11 cellular contexts compared by ENCODE assay signal in the genomic region with DNA sequence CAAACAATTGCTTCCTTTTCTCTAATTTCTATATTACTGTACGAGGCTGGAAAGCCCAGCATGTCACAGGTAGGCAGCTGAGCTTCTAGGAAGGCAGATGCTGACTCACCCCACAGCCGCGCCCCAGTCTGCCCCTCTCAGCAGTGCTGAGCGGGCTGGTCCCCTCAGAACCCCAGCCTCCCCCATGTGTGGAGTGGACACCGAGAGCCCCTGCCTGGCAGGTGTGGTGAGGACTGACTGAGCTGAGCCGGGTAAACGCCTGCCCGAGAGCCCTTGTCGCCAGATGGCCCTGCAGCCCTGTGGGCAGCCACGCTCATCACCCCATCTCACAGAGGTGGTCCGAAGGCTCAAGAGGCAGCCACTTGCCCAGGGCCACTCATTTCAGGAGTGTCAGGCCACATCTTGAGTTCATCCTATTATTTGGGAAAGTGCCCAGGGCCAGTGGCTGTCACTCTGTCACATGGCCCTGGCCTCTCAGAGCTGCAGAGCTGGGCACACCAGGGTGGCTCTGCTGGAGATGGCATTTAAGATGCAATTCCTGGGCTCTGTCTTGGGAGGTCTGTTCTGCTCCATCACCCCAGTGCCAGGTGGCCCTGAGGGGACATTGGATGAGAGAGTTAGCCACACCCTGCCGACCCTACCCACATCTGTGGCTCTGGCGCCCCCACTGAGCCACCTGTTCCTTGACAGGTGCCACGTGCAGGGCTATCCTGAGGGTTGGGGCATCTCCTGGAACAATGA. TPM values are rescaled to one million over a fixed set of nuclear protein-coding genes. Genes with fewer than 3 reads are reported as not detected.
DNase-seq lines count a peak whose midpoint lies in the region; ATAC-seq and TF ChIP-seq lines count a peak whose summit lies in the region.
"Had no signal": no experiment of that assay in that cellular context is flagged by ENCODE, and none has a peak within 500 bp of the region (broad histone marks: within the 10 kb centered on the region; RNA-seq: fewer than 3 reads in every experiment).

No MANE protein-coding gene starts in this region.

- H3K4me3 ChIP-seq in BLaER1, result no peak overlapping the region
- H3K4me3 ChIP-seq in NT2/D1 (ENCODE audit: insufficient read length, low read depth), result no peak overlapping the region
- no peak overlapping the region for H3K4me3 ChIP-seq in testis
- H3K4me3 ChIP-seq: heart right ventricle had no signal

- H3K4me1 Mint-ChIP-seq in activated T-helper 2 cell treated with anti-CD3 and anti-CD28 coated beads, Interferon-gamma antibody, Interleukin-2, Interleukin-4, amounts not matched to agents 10 μg/mL and 5 μg/mL and 100 μg/mL, durations not matched to agents 14 hours and 24 hours and 36 hours (ENCODE audit: low read depth), result peaks cover 45% of the 10 kb centered on the region

- peak overlapping the region; percentile 92 for H3K4me2 ChIP-seq in BLaER1

- DNase-seq in NT2/D1 (ENCODE audit: low read depth, low spot score) (no peak), mesenteric fat pad (ENCODE audit: low spot score) (peak; percentile 85), testis (no peak), OCI-M2 (lab: John Stamatoyannopoulos, UW; ENCODE audit: unreplicated experiment) (no peak), NAMALWA (ENCODE audit: low spot score) (no peak)
- DNase-seq in activated T-helper 2 cell treated with anti-CD3 and anti-CD28 coated beads, Interferon-gamma antibody, Interleukin-2, Interleukin-4, amounts not matched to agents 10 μg/mL and 5 μg/mL and 100 μg/mL, durations not matched to agents 14 hours and 24 hours and 36 hours (ENCODE audit: low spot score), result no peak
- DNase-seq: NK-92 treated with Interleukin-12 subunit alpha and Interleukin-12 subunit beta, amount 100 ng/mL, for 24 hours had no signal

- no peak for TF ChIP-seq POLR2A in testis (IDR thresholded peaks at IDR 0.05)

- no peak overlapping the region for H3K9ac ChIP-seq in BLaER1
- H3K9ac ChIP-seq in NT2/D1 (ENCODE audit: insufficient read length, low read depth), result peak overlapping the region; percentile 28

- intact Hi-C loops in activated T-helper 2 cell treated with anti-CD3 and anti-CD28 coated beads, Interferon-gamma antibody, Interleukin-2, Interleukin-4, amounts not matched to agents 10 μg/mL and 5 μg/mL and 100 μg/mL, durations not matched to agents 14 hours and 24 hours and 36 hours (cut with micrococcal nuclease), result loop anchor here (1.0 to 5.0 kb wide), 5 partner anchors 10 to 194 kb away; a partner anchor contains a TSS
- intact Hi-C loops in testis (cut with DNase I; ENCODE audit: low total_unique reads), result no loop called here

- no peak for ATAC-seq in HG03469 (IDR thresholded peaks at IDR 0.05; ENCODE audit: unreplicated experiment)

- no peak overlapping the region for H3K4me3 Mint-ChIP-seq in activated T-helper 2 cell treated with anti-CD3 and anti-CD28 coated beads, Interferon-gamma antibody, Interleukin-2, Interleukin-4, amounts not matched to agents 10 μg/mL and 5 μg/mL and 100 μg/mL, durations not matched to agents 14 hours and 24 hours and 36 hours (ENCODE audit: low read depth)

- H3K27ac Mint-ChIP-seq in activated T-helper 2 cell treated with anti-CD3 and anti-CD28 coated beads, Interferon-gamma antibody, Interleukin-2, Interleukin-4, amounts not matched to agents 10 μg/mL and 5 μg/mL and 100 μg/mL, durations not matched to agents 14 hours and 24 hours and 36 hours, result peak overlapping the region; percentile 86

- H3K27me3 Mint-ChIP-seq in activated T-helper 2 cell treated with anti-CD3 and anti-CD28 coated beads, Interferon-gamma antibody, Interleukin-2, Interleukin-4, amounts not matched to agents 10 μg/mL and 5 μg/mL and 100 μg/mL, durations not matched to agents 14 hours and 24 hours and 36 hours (ENCODE audit: low read depth), result no peaks in the 10 kb centered on the region
- H3K27me3 Mint-ChIP-seq: naive thymus-derived CD8-positive, alpha-beta T cell had no signal

- H3K27me3 ChIP-seq in BLaER1, result no peaks in the 10 kb centered on the region
- H3K27me3 ChIP-seq in NT2/D1 (ENCODE audit: insufficient read depth, insufficient read length), result no peaks in the 10 kb centered on the region
- H3K27me3 ChIP-seq in testis, result no peaks in the 10 kb centered on the region
- H3K27me3 ChIP-seq: heart right ventricle had no signal

- WGBS in testis, 2 donors, result 80 to 87% methylated on average over 6 to 14 of the region's 14 CpGs

- no peak for TF ChIP-seq CTCF in testis (IDR thresholded peaks at IDR 0.05)

- H4K20me1 ChIP-seq in BLaER1, result peaks cover 37% of the 10 kb centered on the region

- H3K4me1 ChIP-seq in BLaER1, result peaks cover 74% of the 10 kb centered on the region
- H3K4me1 ChIP-seq in NT2/D1 (ENCODE audit: insufficient read depth, insufficient read length), result peaks cover 9% of the 10 kb centered on the region
- H3K4me1 ChIP-seq in testis, result no peaks in the 10 kb centered on the region

- H3K36me3 ChIP-seq in BLaER1 (peaks cover 28% of the 10 kb centered on the region), NT2/D1 (ENCODE audit: insufficient read depth, insufficient read length, low read length) (peaks cover 14% of the 10 kb centered on the region), testis (ENCODE audit: low read depth, missing control alignments) (no peaks in the 10 kb centered on the region)

- H3K36me3 Mint-ChIP-seq in activated T-helper 2 cell treated with anti-CD3 and anti-CD28 coated beads, Interferon-gamma antibody, Interleukin-2, Interleukin-4, amounts not matched to agents 10 μg/mL and 5 μg/mL and 100 μg/mL, durations not matched to agents 14 hours and 24 hours and 36 hours (ENCODE audit: low read depth), result peaks cover 54% of the 10 kb centered on the region

- H3K9me3 ChIP-seq in BLaER1 (peaks cover 16% of the 10 kb centered on the region), NT2/D1 (ENCODE audit: insufficient read depth, low read length) (peaks cover 9% of the 10 kb centered on the region), testis (no peaks in the 10 kb centered on the region)

- H3K27ac ChIP-seq in BLaER1 (peak overlapping the region; percentile 12; the same call in 1 of the 2 replicates), testis (no peak overlapping the region)

- peaks cover 13% of the 10 kb centered on the region for H3K9me3 Mint-ChIP-seq in activated T-helper 2 cell treated with anti-CD3 and anti-CD28 coated beads, Interferon-gamma antibody, Interleukin-2, Interleukin-4, amounts not matched to agents 10 μg/mL and 5 μg/mL and 100 μg/mL, durations not matched to agents 14 hours and 24 hours and 36 hours

RNA-seq across cellular contexts. Expression of a gene that starts 12.5 kb away (rescaled TPM):
- total RNA-seq in activated T-helper 2 cell treated with anti-CD3 and anti-CD28 coated beads, Interferon-gamma antibody, Interleukin-2, Interleukin-4, amounts not matched to agents 10 μg/mL and 5 μg/mL and 100 μg/mL, durations not matched to agents 14 hours and 24 hours and 36 hours, result 52.6 and 57.2 TPM in 2 replicates
- total RNA-seq in mesenteric fat pad (38.9 TPM), testis (100 to 1,000 TPM; 138 to 147 TPM)
- polyA plus RNA-seq in testis (ENCODE audit: insufficient read depth, low read depth, low replicate concordance), result 99.4 TPM

RNA-seq across cellular contexts. Expression of a gene that starts 25.6 kb away (rescaled TPM):
- total RNA-seq in activated T-helper 2 cell treated with anti-CD3 and anti-CD28 coated beads, Interferon-gamma antibody, Interleukin-2, Interleukin-4, amounts not matched to agents 10 μg/mL and 5 μg/mL and 100 μg/mL, durations not matched to agents 14 hours and 24 hours and 36 hours, result 113 and 114 TPM in 2 replicates
- total RNA-seq in mesenteric fat pad (58.8 TPM), testis (100 to 1,000 TPM; 148 to 152 TPM)
- polyA plus RNA-seq in testis (ENCODE audit: insufficient read depth, low read depth, low replicate concordance), result 99.3 TPM

RNA-seq across cellular contexts. Expression of a gene that starts 50.0 kb away (rescaled TPM):
- 29.7 and 36.4 TPM in 2 replicates for total RNA-seq in activated T-helper 2 cell treated with anti-CD3 and anti-CD28 coated beads, Interferon-gamma antibody, Interleukin-2, Interleukin-4, amounts not matched to agents 10 μg/mL and 5 μg/mL and 100 μg/mL, durations not matched to agents 14 hours and 24 hours and 36 hours
- total RNA-seq in mesenteric fat pad (2.0 TPM), testis (100 to 1,000 TPM; 282 to 537 TPM)
- polyA plus RNA-seq in testis (ENCODE audit: insufficient read depth, low read depth, low replicate concordance), result 172 TPM

Comparison
In these comparisons a context has a peak if more than half of its experiments do, and no peak if none do; other contexts are left out.
1. RNA of a gene that starts 50.0 kb away (total RNA-seq): 282 to 537 TPM in testis and 29.7 to 36.4 TPM in activated T-helper 2 cell treated with anti-CD3 and anti-CD28 coated beads, Interferon-gamma antibody, Interleukin-2, Interleukin-4, amounts not matched to agents 10 μg/mL and 5 μg/mL and 100 μg/mL, durations not matched to agents 14 hours and 24 hours and 36 hours; 2.0 TPM in mesenteric fat pad (single experiment); every median in the first group is over 10 times any median in the second.